ENCODE assay signal across 1 cellular context in genomic region chr16:71572497-71573116, GRCh38.
TF ChIP-seq lines count a peak whose summit lies in the region.

No MANE protein-coding gene starts in this region.

TF ChIP-seq in HepG2, 621 proteins besides CTCF, POLR2A, EP300 and RAD21 (continued from another document and continues in another):
- TF ChIP-seq ZNF513 (CRISPR knock-in tag; conservative IDR thresholded peaks at IDR 0.05), result no peak
- peak; percentile 57; the same call in 1 of the 2 replicates for TF ChIP-seq ARID2 (CRISPR knock-in tag; IDR thresholded peaks at IDR 0.05; ENCODE audit: borderline replicate concordance)
- no peak for TF ChIP-seq MEF2D (CRISPR knock-in tag; IDR thresholded peaks at IDR 0.05)
- no peak for TF ChIP-seq BHLHE40 (IDR thresholded peaks at IDR 0.05; ENCODE audit: low read length)
- peak; percentile 58; the same call in 1 of the 2 replicates for TF ChIP-seq ZNF331 (CRISPR knock-in tag; IDR thresholded peaks at IDR 0.05)
- TF ChIP-seq ZNF83 (CRISPR knock-in tag; IDR thresholded peaks at IDR 0.05; ENCODE audit: borderline replicate concordance), result no peak
- no peak for TF ChIP-seq NR1H2 (CRISPR knock-in tag; IDR thresholded peaks at IDR 0.05; ENCODE audit: borderline replicate concordance, low read depth)
- no peak; the same call in 1 of the 2 replicates for TF ChIP-seq NFKBIZ (CRISPR knock-in tag; IDR thresholded peaks at IDR 0.05)
- peak; percentile 44; the same call in 1 of the 2 replicates for TF ChIP-seq PHF8 (CRISPR knock-in tag; IDR thresholded peaks at IDR 0.05)
- no peak for TF ChIP-seq ZBTB2 (CRISPR knock-in tag; IDR thresholded peaks at IDR 0.05; ENCODE audit: low read depth)
- no peak for TF ChIP-seq SKI (IDR thresholded peaks at IDR 0.05; ENCODE audit: partially characterized antibody)
- TF ChIP-seq MNT (IDR thresholded peaks at IDR 0.05), result peak; percentile 60; the same call in 1 of the 2 replicates
- TF ChIP-seq ZNF605 (CRISPR knock-in tag; IDR thresholded peaks at IDR 0.05), result peak; percentile 71
- TF ChIP-seq CREM (IDR thresholded peaks at IDR 0.05), result peak; percentile 86
- no peak for TF ChIP-seq CREM (CRISPR knock-in tag; IDR thresholded peaks at IDR 0.05)
- TF ChIP-seq MIER3 (CRISPR knock-in tag; IDR thresholded peaks at IDR 0.05; ENCODE audit: borderline replicate concordance), result peak; percentile 89; the same call in 1 of the 2 replicates
- no peak for TF ChIP-seq ZNF570 (CRISPR knock-in tag; IDR thresholded peaks at IDR 0.05; ENCODE audit: borderline replicate concordance)
- TF ChIP-seq ZNF678 (CRISPR knock-in tag; IDR thresholded peaks at IDR 0.05), result no peak
- TF ChIP-seq ZNF317 (CRISPR knock-in tag; IDR thresholded peaks at IDR 0.05), result peak; percentile 44; the same call in 1 of the 2 replicates
- TF ChIP-seq DRAP1 (CRISPR knock-in tag; IDR thresholded peaks at IDR 0.05), result peak; percentile 67
- TF ChIP-seq ZFP36L2 (CRISPR knock-in tag; IDR thresholded peaks at IDR 0.05), result no peak
- no peak for TF ChIP-seq ZFP41 (CRISPR knock-in tag; IDR thresholded peaks at IDR 0.05; ENCODE audit: borderline replicate concordance)
- TF ChIP-seq ZNF512 (CRISPR knock-in tag; IDR thresholded peaks at IDR 0.05), result no peak
- peak; percentile 45; the same call in 1 of the 2 replicates for TF ChIP-seq KLF12 (CRISPR knock-in tag; IDR thresholded peaks at IDR 0.05; ENCODE audit: borderline replicate concordance)
- TF ChIP-seq ZNF18 (CRISPR knock-in tag; IDR thresholded peaks at IDR 0.05; ENCODE audit: insufficient replicate concordance), result no peak
- TF ChIP-seq POLR2AphosphoS2 (IDR thresholded peaks at IDR 0.05; ENCODE audit: low read depth, low read length), result no peak
- TF ChIP-seq ZBTB38 (CRISPR knock-in tag; IDR thresholded peaks at IDR 0.05), result no peak
- TF ChIP-seq ZBTB42 (CRISPR knock-in tag; IDR thresholded peaks at IDR 0.05), result no peak
- no peak for TF ChIP-seq SNAI1 (CRISPR knock-in tag; IDR thresholded peaks at IDR 0.05; ENCODE audit: borderline replicate concordance)
- peak; percentile 57 for TF ChIP-seq RBFOX2 (IDR thresholded peaks at IDR 0.05; ENCODE audit: low read depth, low read length)
- no peak for TF ChIP-seq ZNF354B (CRISPR knock-in tag; IDR thresholded peaks at IDR 0.05)
- no peak for TF ChIP-seq RNF2 (conservative IDR thresholded peaks at IDR 0.05; ENCODE audit: low read depth)
- no peak for TF ChIP-seq ZNF543 (CRISPR knock-in tag; IDR thresholded peaks at IDR 0.05)
- TF ChIP-seq MLX (CRISPR knock-in tag; IDR thresholded peaks at IDR 0.05), result peak; percentile 53; the same call in 1 of the 2 replicates
- TF ChIP-seq ZBTB20 (CRISPR knock-in tag; IDR thresholded peaks at IDR 0.05; ENCODE audit: borderline replicate concordance, low read depth), result 0 out of 2 replicates have a peak, but pooled peaks have one; percentile 13
- 0 out of 2 replicates have a peak, but pooled peaks have one; percentile 23 for TF ChIP-seq ZNF747 (CRISPR knock-in tag; IDR thresholded peaks at IDR 0.05; ENCODE audit: borderline replicate concordance)
- no peak for TF ChIP-seq MTERF4 (CRISPR knock-in tag; IDR thresholded peaks at IDR 0.05)
- TF ChIP-seq ZNF414 (CRISPR knock-in tag; IDR thresholded peaks at IDR 0.05), result no peak
- TF ChIP-seq HNRNPL (IDR thresholded peaks at IDR 0.05; ENCODE audit: low read depth, low read length), result no peak
- no peak for TF ChIP-seq ZBTB7A (CRISPR knock-in tag; IDR thresholded peaks at IDR 0.05)
- TF ChIP-seq RBM39 (IDR thresholded peaks at IDR 0.05; ENCODE audit: low read depth, low read length, poor library complexity, severe bottlenecking), result no peak
- TF ChIP-seq SNRNP70 (IDR thresholded peaks at IDR 0.05; ENCODE audit: low read depth, low read length), result no peak
- TF ChIP-seq ZNF367 (CRISPR knock-in tag; IDR thresholded peaks at IDR 0.05; ENCODE audit: borderline replicate concordance), result no peak
- TF ChIP-seq REXO4 (CRISPR knock-in tag; IDR thresholded peaks at IDR 0.05; ENCODE audit: borderline replicate concordance), result no peak
- no peak for TF ChIP-seq CBFB (CRISPR knock-in tag; IDR thresholded peaks at IDR 0.05)
- no peak for TF ChIP-seq ATRX (CRISPR knock-in tag; IDR thresholded peaks at IDR 0.05; ENCODE audit: borderline replicate concordance)
- peak; percentile 77 for TF ChIP-seq ARID3A (IDR thresholded peaks at IDR 0.05; ENCODE audit: low read depth, low read length)
- peak; percentile 88 for TF ChIP-seq SAP130 (CRISPR knock-in tag; IDR thresholded peaks at IDR 0.05; ENCODE audit: low read depth)
- peak; percentile 72 for TF ChIP-seq HDAC2 (CRISPR knock-in tag; IDR thresholded peaks at IDR 0.05)
- TF ChIP-seq SNAPC2 (CRISPR knock-in tag; IDR thresholded peaks at IDR 0.05), result peak; percentile 88; the same call in 1 of the 2 replicates
- no peak; the same call in 1 of the 2 replicates for TF ChIP-seq ZNF704 (CRISPR knock-in tag; IDR thresholded peaks at IDR 0.05; ENCODE audit: borderline replicate concordance)
- peak; percentile 73; the same call in 1 of the 2 replicates for TF ChIP-seq SIN3A (IDR thresholded peaks at IDR 0.05; ENCODE audit: borderline replicate concordance, low read depth, low read length)
- peak; percentile 87; the same call in 1 of the 2 replicates for TF ChIP-seq CHD4 (IDR thresholded peaks at IDR 0.05; ENCODE audit: borderline replicate concordance, low read length)
- no peak for TF ChIP-seq YY1 (IDR thresholded peaks at IDR 0.05; ENCODE audit: insufficient read depth, insufficient replicate concordance, low read depth, low read length)
- TF ChIP-seq AGO1 (IDR thresholded peaks at IDR 0.05; ENCODE audit: low read depth, low read length, poor library complexity, severe bottlenecking), result no peak
- TF ChIP-seq KDM5B (CRISPR knock-in tag; IDR thresholded peaks at IDR 0.05; ENCODE audit: borderline replicate concordance), result no peak
- TF ChIP-seq ZMAT3 (CRISPR knock-in tag; conservative IDR thresholded peaks at IDR 0.05), result peak; percentile 75; the same call in 1 of the 2 replicates
